17 cellular contexts compared by ENCODE assay signal in the genomic region with DNA sequence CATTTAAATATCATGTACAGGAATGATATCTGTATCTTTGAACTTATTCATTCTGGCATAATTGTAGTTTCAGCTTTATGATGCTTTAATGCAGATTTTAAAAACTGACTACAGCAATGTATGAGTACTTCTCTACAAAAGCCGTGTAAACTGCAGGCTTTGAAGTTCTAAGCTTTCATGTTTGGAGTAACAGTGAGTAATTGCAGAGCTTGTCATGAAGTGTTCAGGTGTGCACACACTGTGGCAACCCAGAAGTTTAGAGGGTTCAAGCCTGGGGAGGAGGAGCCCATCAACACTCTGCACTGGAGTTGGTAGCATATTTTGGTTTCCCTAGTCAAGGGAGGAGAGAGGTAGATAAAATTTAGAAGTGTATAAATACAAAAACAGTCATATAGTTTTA.
DNase-seq lines count a peak whose midpoint lies in the region; ATAC-seq and TF ChIP-seq lines count a peak whose summit lies in the region.
"Had no signal": no experiment of that assay in that cellular context is flagged by ENCODE, and none has a peak within 500 bp of the region (broad histone marks: within the 10 kb centered on the region; RNA-seq: fewer than 3 reads in every experiment).

No MANE protein-coding gene starts in this region.

- ATAC-seq in activated T-cell treated with anti-CD3 and anti-CD28 coated beads, Interleukin-2, amount 50 U/mL, for 4 hours, result peak; percentile 78 to 79
- ATAC-seq: Panc1 had no signal

- no peak overlapping the region for H4K91ac ChIP-seq in trophoblast cell (ENCODE audit: low read depth, low read length)

- TF ChIP-seq CTCF in KMS-11 (conservative IDR thresholded peaks at IDR 0.05; ENCODE audit: low read depth, low read length) (no peak), SK-N-SH (IDR thresholded peaks at IDR 0.05) (no peak)

- H2AK5ac ChIP-seq in trophoblast cell (ENCODE audit: low read length), result no peak overlapping the region

- no peak overlapping the region for H3K4ac ChIP-seq in trophoblast cell (ENCODE audit: low read depth, low read length)

- no peaks in the 10 kb centered on the region for H3K9me3 ChIP-seq in endocrine pancreas (ENCODE audit: control insufficient read depth, low read length)
- H3K9me3 ChIP-seq in trophoblast cell (ENCODE audit: insufficient read depth, low read depth, low read length), result no peaks in the 10 kb centered on the region
- H3K9me3 ChIP-seq in SK-N-SH, result no peaks in the 10 kb centered on the region
- H3K9me3 ChIP-seq: Caco-2, HAP-1 had no signal

- H3K36me3 Mint-ChIP-seq in activated T-cell treated with anti-CD3 and anti-CD28 coated beads, Interleukin-2, amount 50 U/mL, for 4 hours (ENCODE audit: insufficient read depth), result peaks cover 30% of the 10 kb centered on the region
- H3K36me3 Mint-ChIP-seq: CD14-positive monocyte had no signal

- H3K4me3 ChIP-seq in KMS-11 (IDR thresholded peaks at IDR 0.05; ENCODE audit: insufficient read depth, low read depth, low read length) (no peak overlapping the region), endocrine pancreas (ENCODE audit: control insufficient read depth, insufficient read depth, low read length) (peak overlapping the region; percentile 9), trophoblast cell (ENCODE audit: low read depth, low read length) (no peak overlapping the region), SK-N-SH (ENCODE audit: low read depth in 2 of 2, low read length in 1 of 2) (no peak overlapping the region)
- H3K4me3 ChIP-seq: HAP-1 had no signal

- CTCF ChIA-PET in SK-N-SH (lab: Yijun Ruan, JAX), result no interaction called here

- no CpG with 5 or more reads among the region's 1 CpG for WGBS in trophoblast cell (ENCODE audit: extremely low coverage, insufficient coverage, insufficient read length)
- 92% methylated on average over 1 of the region's 1 CpG for WGBS in SK-N-SH (ENCODE audit: low lambda C conversion rate)

- H3K18ac ChIP-seq in trophoblast cell (ENCODE audit: low read length), result no peak overlapping the region

- H2BK5ac ChIP-seq in trophoblast cell (ENCODE audit: low read depth, low read length, poor library complexity), result no peak overlapping the region

- H3K27ac ChIP-seq in KMS-11 (no peak overlapping the region), trophoblast cell (ENCODE audit: low read depth, low read length) (no peak overlapping the region), SK-N-SH (ENCODE audit: low read depth in 2 of 2, low read length in 1 of 2) (no peak overlapping the region)

- H3K27me3 ChIP-seq in KMS-11 (ENCODE audit: insufficient read depth, low read depth) (peaks cover 22% of the 10 kb centered on the region), endocrine pancreas (ENCODE audit: control insufficient read depth, insufficient read depth, low read length) (no peaks in the 10 kb centered on the region), trophoblast cell (ENCODE audit: insufficient read depth, low read length) (no peaks in the 10 kb centered on the region), SK-N-SH (ENCODE audit: insufficient read depth) (no peaks in the 10 kb centered on the region)

- H3K4me1 Mint-ChIP-seq in activated T-cell treated with anti-CD3 and anti-CD28 coated beads, Interleukin-2, amount 50 U/mL, for 4 hours (ENCODE audit: low read depth), result peaks cover 23% of the 10 kb centered on the region
- H3K4me1 Mint-ChIP-seq: CD14-positive monocyte had no signal

- H2BK12ac ChIP-seq in trophoblast cell (ENCODE audit: low read length), result no peak overlapping the region

- H4K12ac ChIP-seq in trophoblast cell (ENCODE audit: low read depth, low read length), result no peak overlapping the region

- no peak overlapping the region for H2BK120ac ChIP-seq in trophoblast cell (ENCODE audit: insufficient read depth, low read length, poor library complexity)

- H3K4me3 Mint-ChIP-seq in activated T-cell treated with anti-CD3 and anti-CD28 coated beads, Interleukin-2, amount 50 U/mL, for 4 hours, result no peak overlapping the region
- H3K4me3 Mint-ChIP-seq: CD14-positive monocyte had no signal

- DNase-seq in activated T-cell treated with anti-CD3 and anti-CD28 coated beads, Interleukin-2, amount 50 U/mL, for 4 hours, result no peak
- DNase-seq in activated T-cell treated with anti-CD3 and anti-CD28 coated beads, Interleukin-2, amount 50 U/mL, for 1 hour, result no peak
- DNase-seq in trophoblast cell, result no peak
- DNase-seq in SK-N-SH, result no peak
- no peak for DNase-seq in SKM-1 treated with dmso at 0.1 percent for 144 hours (lab: John Stamatoyannopoulos, UW; ENCODE audit: unreplicated experiment)
- no peak for DNase-seq in NCI-H345 treated with DMSO at 0.1 percent for 48 hours (lab: John Stamatoyannopoulos, UW; ENCODE audit: unreplicated experiment)
- DNase-seq: ACHN, AML-193, Caco-2, DMS153, NCI-H1417 treated with DMSO at 0.1 percent for 48 hours, NCI-H2029 had no signal

- H4K20me1 ChIP-seq in KMS-11 (ENCODE audit: insufficient read depth) (no peaks in the 10 kb centered on the region), SK-N-SH (ENCODE audit: insufficient read depth) (no peaks in the 10 kb centered on the region)

- H3K14ac ChIP-seq in trophoblast cell (ENCODE audit: low read length), result no peak overlapping the region

- peak overlapping the region; percentile 40 for H3K23ac ChIP-seq in trophoblast cell (ENCODE audit: low read length)

- no peak for TF ChIP-seq EP300 in SK-N-SH (IDR thresholded peaks at IDR 0.05; ENCODE audit: borderline replicate concordance in 1 of 2, low read depth in 1 of 2, low read length in 1 of 2)

- no peaks in the 10 kb centered on the region for H3F3A ChIP-seq in SK-N-SH (replicated peaks; ENCODE audit: insufficient read depth)

- H3K27me3 Mint-ChIP-seq in activated T-cell treated with anti-CD3 and anti-CD28 coated beads, Interleukin-2, amount 50 U/mL, for 4 hours (ENCODE audit: low read depth), result no peaks in the 10 kb centered on the region

- no peak overlapping the region for H2AFZ ChIP-seq in KMS-11 (ENCODE audit: low read depth)
- H2AFZ ChIP-seq in trophoblast cell (ENCODE audit: insufficient read depth, low read length, poor library complexity), result no peak overlapping the region
- H2AFZ ChIP-seq in SK-N-SH (ENCODE audit: low read depth), result no peak overlapping the region

- no peaks in the 10 kb centered on the region for H3K79me2 ChIP-seq in KMS-11 (ENCODE audit: insufficient read depth, low read depth)
- no peaks in the 10 kb centered on the region for H3K79me2 ChIP-seq in trophoblast cell (ENCODE audit: control insufficient read depth, insufficient read depth, low read length, poor library complexity)
- no peaks in the 10 kb centered on the region for H3K79me2 ChIP-seq in SK-N-SH (ENCODE audit: insufficient read depth)

- H3K36me3 ChIP-seq in KMS-11 (ENCODE audit: insufficient read depth) (no peaks in the 10 kb centered on the region), endocrine pancreas (ENCODE audit: control insufficient read depth, insufficient read depth, low read length) (no peaks in the 10 kb centered on the region), trophoblast cell (ENCODE audit: control insufficient read depth in 1 of 2, insufficient read depth in 2 of 2, low read length in 2 of 2) (no peaks in the 10 kb centered on the region), SK-N-SH (replicated peaks in 1 of 2; ENCODE audit: control insufficient read depth in 1 of 2, insufficient read depth in 2 of 2, low read length in 1 of 2) (no peaks in the 10 kb centered on the region)
- H3K36me3 ChIP-seq: HAP-1 had no signal

- H3K4me2 ChIP-seq in KMS-11 (peak overlapping the region; percentile 49), trophoblast cell (ENCODE audit: low read length) (no peak overlapping the region), SK-N-SH (no peak overlapping the region)

- H3K79me1 ChIP-seq in trophoblast cell (ENCODE audit: low read length), result no peaks in the 10 kb centered on the region

- H3K9me3 Mint-ChIP-seq in activated T-cell treated with anti-CD3 and anti-CD28 coated beads, Interleukin-2, amount 50 U/mL, for 4 hours, result no peaks in the 10 kb centered on the region
- H3K9me3 Mint-ChIP-seq: CD14-positive monocyte had no signal

- POLR2A ChIA-PET in SK-N-SH (lab: Yijun Ruan, JAX), result no interaction called here

- H4K8ac ChIP-seq in trophoblast cell (ENCODE audit: low read depth, low read length), result no peak overlapping the region

- no peak for TF ChIP-seq RAD21 in SK-N-SH (IDR thresholded peaks at IDR 0.05; ENCODE audit: low read length)

- H3K9ac ChIP-seq in KMS-11 (no peak overlapping the region), endocrine pancreas (ENCODE audit: control insufficient read depth, insufficient read depth, low read length) (no peak overlapping the region), trophoblast cell (ENCODE audit: low read length) (no peak overlapping the region), SK-N-SH (no peak overlapping the region)

- H3K9me2 ChIP-seq in SK-N-SH, result no peaks in the 10 kb centered on the region

- H3K4me1 ChIP-seq in KMS-11 (ENCODE audit: low read depth, poor library complexity, severe bottlenecking) (peaks cover 23% of the 10 kb centered on the region), endocrine pancreas (ENCODE audit: control insufficient read depth, insufficient read depth, low read length) (peaks cover 9% of the 10 kb centered on the region), trophoblast cell (ENCODE audit: control insufficient read depth in 1 of 2, insufficient read depth in 2 of 2, low read length in 2 of 2) (peaks cover 0 to 2% of the 10 kb centered on the region in 2 experiments), SK-N-SH (ENCODE audit: control insufficient read depth in 1 of 2, insufficient read depth in 2 of 2, low read depth in 1 of 2, low read length in 1 of 2) (no peaks in the 10 kb centered on the region; a peak in 1 of 4 replicates)

TF ChIP-seq in SK-N-SH, 30 proteins besides CTCF, POLR2A, EP300 and RAD21 (continues in another document):
- TF ChIP-seq YY1 (IDR thresholded peaks at IDR 0.05; ENCODE audit: low read depth) (no peak), CHD2 (IDR thresholded peaks at IDR 0.05; ENCODE audit: low read length, partially characterized antibody) (no peak), TCF12 (IDR thresholded peaks at IDR 0.05) (no peak), RCOR1 (IDR thresholded peaks at IDR 0.05; ENCODE audit: low read length) (no peak), FOXM1 (IDR thresholded peaks at IDR 0.05; ENCODE audit: low read depth) (no peak), ELF1 (IDR thresholded peaks at IDR 0.05) (no peak)
